Comparison of ENCODE assay signal across 15 cellular contexts in the genomic region with DNA sequence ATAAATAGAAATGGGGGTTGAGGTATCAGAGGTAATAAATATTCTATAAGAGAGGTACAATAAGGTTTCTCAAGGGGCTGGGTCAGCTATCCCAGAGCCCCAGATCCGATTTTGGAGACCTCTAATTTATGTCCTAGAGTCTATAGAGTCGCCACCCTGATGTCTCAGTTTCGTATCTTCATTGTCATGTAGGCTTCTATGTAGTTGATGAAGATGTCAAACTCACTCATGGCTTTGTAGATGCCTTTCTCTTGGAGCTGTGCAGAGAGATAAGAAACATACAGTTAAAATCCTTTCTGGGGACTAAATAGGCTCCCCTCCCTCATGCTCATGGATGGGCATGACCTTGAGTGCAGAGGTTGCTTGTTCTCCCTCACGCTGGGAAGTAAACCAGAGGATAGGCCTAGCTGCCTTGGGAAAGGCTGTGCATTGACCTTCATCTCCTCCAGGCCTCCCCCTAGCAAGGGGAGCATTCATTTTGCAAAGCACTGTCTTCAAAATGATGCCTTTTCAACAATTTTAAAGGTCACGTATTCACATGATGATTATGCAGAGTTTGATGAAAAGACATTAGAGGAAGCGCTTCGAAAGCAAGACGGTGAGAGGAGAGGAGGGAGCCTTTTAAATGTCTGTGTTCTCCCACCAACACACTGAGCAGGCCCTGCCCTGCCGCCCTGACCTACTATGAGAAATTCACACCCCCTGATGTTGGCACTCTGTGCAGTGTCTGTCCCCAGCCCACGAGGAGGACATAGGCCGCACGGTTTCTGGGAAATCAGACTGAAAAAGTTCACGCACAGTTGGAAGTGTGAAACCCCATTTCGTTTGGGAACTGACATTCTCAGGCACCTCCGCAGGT. TPM values are rescaled to one million over a fixed set of nuclear protein-coding genes. Genes with fewer than 3 reads are reported as not detected.
A peak's percentile ranks its signal among the peaks of the same experiment; 100 is the strongest.
DNase-seq lines count a peak whose midpoint lies in the region; ATAC-seq, FAIRE-seq and TF ChIP-seq lines count a peak whose summit lies in the region.
"Had no signal": no experiment of that assay in that cellular context is flagged by ENCODE, and none has a peak within 500 bp of the region (broad histone marks: within the 10 kb centered on the region; RNA-seq: fewer than 3 reads in every experiment).

No MANE protein-coding gene starts in this region.

- FAIRE-seq in GM12878 (lab: Jason Lieb, UNC): no peak
- FAIRE-seq: kidney had no signal

- in situ Hi-C loops in GM12878 (cut with MboI): no loop called here

- H3K9me3 ChIP-seq in GM12878 (replicated peaks; ENCODE audit: control insufficient read depth, insufficient read depth, low read length) (peaks cover 3% of the 10 kb centered on the region; the same call in 1 of the 3 replicates), Caco-2 (no peaks in the 10 kb centered on the region)

- no peak for TF ChIP-seq POLR2A in GM12878 (IDR thresholded peaks at IDR 0.05; ENCODE audit: low read depth, low read length)

- H3K27ac Mint-ChIP-seq in Caco-2 (ENCODE audit: unreplicated experiment): no peak overlapping the region

- no peaks in the 10 kb centered on the region for H3K36me3 ChIP-seq in GM12878 (ENCODE audit: control insufficient read depth in 2 of 2, insufficient read depth in 2 of 2, low read length in 1 of 2)
- no peaks in the 10 kb centered on the region for H3K36me3 ChIP-seq in Caco-2 (ENCODE audit: control insufficient read depth, insufficient read depth, low read length)

- H3K27me3 Mint-ChIP-seq in Caco-2 (ENCODE audit: insufficient read depth, unreplicated experiment): no peaks in the 10 kb centered on the region

- H3K36me3 Mint-ChIP-seq in Caco-2 (ENCODE audit: insufficient read depth, unreplicated experiment): no peaks in the 10 kb centered on the region

- H3K27me3 ChIP-seq in GM12878 (replicated peaks in 1 of 2; ENCODE audit: control insufficient read depth in 2 of 2, insufficient read depth in 2 of 2, low read length in 1 of 2) (no peaks in the 10 kb centered on the region), Caco-2 (replicated peaks; ENCODE audit: control insufficient read depth, insufficient read depth, low read length) (no peaks in the 10 kb centered on the region)

- H3K79me2 ChIP-seq in GM12878 (ENCODE audit: control insufficient read depth, insufficient read depth, low read length): peaks cover 37% of the 10 kb centered on the region

- TF ChIP-seq CTCF in GM12865 (IDR thresholded peaks at IDR 0.05; ENCODE audit: insufficient read depth, low read depth, low read length, missing control alignments): no peak
- no peak for TF ChIP-seq CTCF in GM12878 (IDR thresholded peaks at IDR 0.05 in 2 of 3, conservative IDR thresholded peaks at IDR 0.05 in 1 of 3; ENCODE audit: control insufficient read depth in 2 of 3, extremely low read depth in 1 of 3, insufficient read depth in 1 of 3, low read depth in 3 of 3, low read length in 3 of 3)
- TF ChIP-seq CTCF in Caco-2 (IDR thresholded peaks at IDR 0.05; ENCODE audit: insufficient read depth in 1 of 2, low read depth in 1 of 2, low read length in 1 of 2, severe bottlenecking in 1 of 2, unreplicated experiment in 1 of 2): no peak

- peak; percentile 49 for DNase-seq in GM12865 (ENCODE audit: low read depth)
- no peak for DNase-seq in GM12878 (ENCODE audit: low read depth, low spot score)
- DNase-seq in SK-N-DZ (ENCODE audit: low spot score): no peak
- no peak for DNase-seq in central memory CD4-positive, alpha-beta T cell
- no peak for DNase-seq in NCI-H524 treated with DMSO at 0.1 percent for 48 hours (lab: John Stamatoyannopoulos, UW)
- no peak for DNase-seq in Caco-2
- DNase-seq: caudate nucleus, kidney, NCI-H446 treated with DMSO at 0.1 percent for 48 hours, SW 1271 had no signal

- WGBS in GM12878 (ENCODE audit: insufficient coverage, insufficient replicate concordance, low lambda C conversion rate, missing lambda C conversion rate): 13% methylated on average over 15 of the region's 15 CpGs

- POLR2A ChIA-PET in GM12878 (lab: Charles Lee) (interaction anchor here (0.9 to 14.8 kb wide), 14 partner anchors 9 to 215 kb away, joined by 3 to 283 read pairs (median 4); partner anchors contain the start of gene FCMR), Caco-2 (lab: Charles Lee) (no interaction called here)

- RAD21 ChIA-PET in GM12878 (lab: Charles Lee; ENCODE audit: unreplicated experiment): interaction anchor here (0.6 to 13.8 kb wide), 22 partner anchors 8 to 321 kb away, joined by 3 to 363 read pairs (median 5); partner anchors contain the start of gene FCMR

- H3K4me1 ChIP-seq in GM12878 (ENCODE audit: control insufficient read depth, insufficient read depth, low read length): peaks cover 65% of the 10 kb centered on the region
- peaks cover 41% of the 10 kb centered on the region for H3K4me1 ChIP-seq in Caco-2

- H3K4me3 Mint-ChIP-seq in Caco-2 (ENCODE audit: unreplicated experiment): no peak overlapping the region

- intact Hi-C loops in GM12878 (cut with micrococcal nuclease; ENCODE audit: unreplicated experiment) (no loop called here), Caco-2 (cut with micrococcal nuclease; ENCODE audit: unreplicated experiment) (no loop called here)

- TF ChIP-seq RAD21 in GM12878 (IDR thresholded peaks at IDR 0.05; ENCODE audit: insufficient read depth, low read depth, low read length): no peak

- peak overlapping the region; percentile 16; the same call in 1 of the 2 replicates for H2AFZ ChIP-seq in GM12878 (ENCODE audit: control insufficient read depth, low read depth, low read length)

- H3K4me2 ChIP-seq in GM12878 (ENCODE audit: control insufficient read depth, insufficient read depth): peak overlapping the region; percentile 82

- peak overlapping the region; percentile 86 for H3K27ac ChIP-seq in GM12878 (ENCODE audit: control insufficient read depth, insufficient read depth)

- H3K4me3 ChIP-seq in GM12865 (ENCODE audit: low read depth, low read length): peak overlapping the region; percentile 43
- 0 out of 2 replicates have a peak overlapping the region, but pooled peaks have one; percentile 9 for H3K4me3 ChIP-seq in GM12878
- H3K4me3 ChIP-seq in Caco-2 (ENCODE audit: low read depth, low read length): no peak overlapping the region

- SMC1A ChIA-PET in GM12878 (lab: Charles Lee; ENCODE audit: uncharacterized antibody, unreplicated experiment): interaction anchor here (0.9 to 16.0 kb wide), 19 partner anchors 8 to 186 kb away, joined by 3 to 410 read pairs (median 8); partner anchors contain the start of gene FCMR

- H3K9me3 Mint-ChIP-seq in Caco-2 (ENCODE audit: unreplicated experiment): no peaks in the 10 kb centered on the region

- BruUV-seq in GM12878 (replicated peaks; lab: Mats Ljungman, UMichigan) (no TSS peak), Caco-2 (replicated peaks; lab: Mats Ljungman, UMichigan) (no TSS peak)

- TF ChIP-seq EP300 in GM12878 (IDR thresholded peaks at IDR 0.05; ENCODE audit: borderline replicate concordance in 1 of 2, control insufficient read depth in 1 of 2, low read depth in 2 of 2, low read length in 2 of 2): no peak

- CTCF ChIA-PET in GM12878 (lab: Yijun Ruan, JAX): interaction anchor here (0.7 to 15.0 kb wide), 22 partner anchors 9 to 206 kb away, joined by 3 to 299 read pairs (median 4); partner anchors contain the start of gene FCMR
- CTCF ChIA-PET in Caco-2 (lab: Charles Lee): interaction anchor here (0.6 kb wide), 1 partner anchor 23 kb away, joined by 3 read pairs; no protein-coding TSS in a partner anchor

- H3K9ac ChIP-seq in GM12878 (ENCODE audit: control insufficient read depth, insufficient read depth, low read length): peak overlapping the region; percentile 50

- H3K4me1 Mint-ChIP-seq in Caco-2 (ENCODE audit: low read depth, unreplicated experiment): peaks cover 29% of the 10 kb centered on the region

- peak; percentile 4 for ATAC-seq in GM21360 (IDR thresholded peaks at IDR 0.05; ENCODE audit: unreplicated experiment)
- peak; percentile 8 for ATAC-seq in HG03159 (IDR thresholded peaks at IDR 0.05; ENCODE audit: unreplicated experiment)
- peak; percentile 26 for ATAC-seq in GM12878
- ATAC-seq: HCT116 had no signal

- no peaks in the 10 kb centered on the region for H4K20me1 ChIP-seq in GM12878 (ENCODE audit: control insufficient read depth, insufficient read depth)

RNA-seq across cellular contexts. Expression of gene IL19, which starts 1.9 kb away (rescaled TPM):
- not detected in 2 replicates for total RNA-seq in GM12878 (2013; cell fraction: nucleolus; rRNA removed)
- total RNA-seq in GM12878 (2014; rRNA removed): 0.38 TPM in 1 of 2 replicates, not detected in the other
- total RNA-seq in GM12878 (2014; rRNA removed; fragmentation: Illumina TruSeq; extraction: Trizol): not detected in 2 replicates
- not detected in 2 replicates for total RNA-seq in GM12878 (2021)
- 0.30 TPM for polyA plus RNA-seq in GM12878 (2011; ENCODE audit: low read depth)
- 0.72 and 0.73 TPM in 2 replicates for polyA plus RNA-seq in GM12878 (2011; rRNA removed)
- polyA plus RNA-seq in GM12878 (2011; cell fraction: cytosol; rRNA removed): 0.33 and 0.63 TPM in 2 replicates
- 0.70 and 1.2 TPM in 2 replicates for polyA plus RNA-seq in GM12878 (2011; cell fraction: nucleus; rRNA removed)
- 0.65 TPM in 1 of 2 replicates, not detected in the other for polyA plus RNA-seq in GM12878 (2012)
- polyA plus RNA-seq in GM12878 (2014; fragmentation: Illumina TruSeq; extraction: Trizol): 0.32 TPM in 1 of 2 replicates, not detected in the other
- under 1 TPM; 0.27 to 0.29 TPM for polyA plus RNA-seq in GM12878 (2014; fragmentation: Nextera tagmentation; extraction: Ambion mirVana)
- 0.10 TPM in 1 of 2 replicates, not detected in the other for polyA plus RNA-seq in GM12878 (2014; rRNA removed)
- polyA plus RNA-seq in GM12878 (2016; fragmentation: Nextera tagmentation; extraction: Ambion mirVana): not detected
- polyA minus RNA-seq in GM12878 (2011; rRNA and poly(A)+ RNA removed): 0.37 and 0.41 TPM in 2 replicates
- not detected in 2 replicates for polyA minus RNA-seq in GM12878 (2011; cell fraction: cytosol; rRNA and poly(A)+ RNA removed)
- polyA minus RNA-seq in GM12878 (2011; cell fraction: nucleus; rRNA and poly(A)+ RNA removed): 0.24 TPM in 1 of 2 replicates, not detected in the other
- polyA plus RNA-seq in SK-N-DZ (2014; cell fraction: cytosol; rRNA removed): not detected in 2 replicates
- not detected in 2 replicates for polyA plus RNA-seq in SK-N-DZ (2014; cell fraction: nucleus; rRNA removed)
- not detected in 2 replicates for total RNA-seq in Caco-2 (2022)
- total RNA-seq: fibroblast of lung had no signal
- polyA plus RNA-seq: fibroblast of lung, neural cell had no signal

RNA-seq across cellular contexts. Expression of gene IL10, which starts 3.6 kb away (rescaled TPM):
- total RNA-seq in GM12878 (2013; cell fraction: nucleolus; rRNA removed): 1.5 and 3.6 TPM in 2 replicates
- total RNA-seq in GM12878 (2014; rRNA removed) (1.0 and 1.1 TPM in 2 replicates), GM12878 (2014; rRNA removed; fragmentation: Illumina TruSeq; extraction: Trizol) (1.4 and 1.6 TPM in 2 replicates), GM12878 (2021) (0.67 and 1.1 TPM in 2 replicates), Caco-2 (2022) (not detected in 2 replicates)
- 4.4 TPM for polyA plus RNA-seq in GM12878 (2011; ENCODE audit: low read depth)
- polyA plus RNA-seq in GM12878 (2011; rRNA removed) (5.0 and 6.3 TPM in 2 replicates), GM12878 (2014; fragmentation: Illumina TruSeq; extraction: Trizol) (1.4 and 1.8 TPM in 2 replicates), GM12878 (2014; fragmentation: Nextera tagmentation; extraction: Ambion mirVana) (1 to 10 TPM; 1.2 to 1.6 TPM), GM12878 (2014; rRNA removed) (0.92 and 1.5 TPM in 2 replicates), GM12878 (2016; fragmentation: Nextera tagmentation; extraction: Ambion mirVana) (under 1 TPM; 0.34 to 0.70 TPM)
- 3.0 and 5.2 TPM in 2 replicates for polyA plus RNA-seq in GM12878 (2011; cell fraction: cytosol; rRNA removed)
- polyA plus RNA-seq in GM12878 (2011; cell fraction: nucleus; rRNA removed): 1.0 and 1.4 TPM in 2 replicates
- polyA plus RNA-seq in GM12878 (2012): 2.8 and 5.5 TPM in 2 replicates
- polyA minus RNA-seq in GM12878 (2011; rRNA and poly(A)+ RNA removed): 3.7 and 6.0 TPM in 2 replicates
- polyA minus RNA-seq in GM12878 (2011; cell fraction: cytosol; rRNA and poly(A)+ RNA removed): 1.1 and 2.1 TPM in 2 replicates
- 4.7 and 5.2 TPM in 2 replicates for polyA minus RNA-seq in GM12878 (2011; cell fraction: nucleus; rRNA and poly(A)+ RNA removed)
- polyA plus RNA-seq in SK-N-DZ (2014; cell fraction: cytosol; rRNA removed): not detected in 2 replicates
- polyA plus RNA-seq in SK-N-DZ (2014; cell fraction: nucleus; rRNA removed): not detected in 2 replicates
- total RNA-seq: fibroblast of lung had no signal
- polyA plus RNA-seq: fibroblast of lung, neural cell had no signal
